ENCODE assay signal across 20 cellular contexts in the genomic region with DNA sequence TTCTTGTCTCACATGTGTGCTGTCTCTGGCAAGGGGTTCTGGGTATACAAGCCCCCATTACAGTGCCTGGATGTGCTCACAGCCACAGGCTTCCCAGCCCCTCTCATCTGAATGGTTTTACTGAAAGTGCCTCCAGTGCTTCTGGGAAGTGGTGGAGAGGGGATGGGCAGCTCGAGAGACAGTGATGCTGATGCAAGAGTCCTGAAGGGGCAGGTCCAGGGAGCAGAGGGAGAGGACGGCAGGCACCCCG.
DNase-seq lines count a peak whose midpoint lies in the region; TF ChIP-seq lines count a peak whose summit lies in the region.
"Had no signal": no experiment of that assay in that cellular context is flagged by ENCODE, and none has a peak within 500 bp of the region (broad histone marks: within the 10 kb centered on the region; RNA-seq: fewer than 3 reads in every experiment).

No MANE protein-coding gene starts in this region.

- peaks cover 1% of the 10 kb centered on the region; the same call in 1 of the 2 replicates for H3K36me3 ChIP-seq in H7 (replicated peaks; ENCODE audit: control insufficient read depth, insufficient read depth, low read length)
- H3K36me3 ChIP-seq: brain microvascular endothelial cell had no signal

- H3K27me3 ChIP-seq in H7 (ENCODE audit: control insufficient read depth, insufficient read depth, low read length) = no peaks in the 10 kb centered on the region
- H3K27me3 ChIP-seq: BLaER1, brain microvascular endothelial cell had no signal

- H3K4me1 Mint-ChIP-seq in chondrocyte (ENCODE audit: low read depth) = no peaks in the 10 kb centered on the region
- no peaks in the 10 kb centered on the region for H3K4me1 Mint-ChIP-seq in osteocyte (ENCODE audit: unreplicated experiment)
- H3K4me1 Mint-ChIP-seq: IgD-negative memory B cell had no signal

- no peak overlapping the region for H3K4me3 ChIP-seq in H7 (ENCODE audit: insufficient read depth, low read depth, low read length)
- H3K4me3 ChIP-seq: BLaER1, PC-9 had no signal

- TF ChIP-seq CTCF in chondrocyte (IDR thresholded peaks at IDR 0.05) (no peak), osteocyte (IDR thresholded peaks at IDR 0.05) (no peak)

- no peaks in the 10 kb centered on the region for H3K9me3 Mint-ChIP-seq in chondrocyte (ENCODE audit: low read depth)
- H3K9me3 Mint-ChIP-seq in osteocyte (ENCODE audit: unreplicated experiment) = no peaks in the 10 kb centered on the region
- H3K9me3 Mint-ChIP-seq: activated T-helper 1 cell treated with anti-CD3 and anti-CD28 coated beads, Interleukin-12 subunit alpha, Interleukin-12 subunit beta, Interleukin-2, Interleukin-4 antibody, amounts not matched to agents 30 ng/mL and 10 ng/mL and 1 ng/mL, durations not matched to agents 14 hours and 24 hours and 36 hours; IgD-negative memory B cell had no signal

- H3K27me3 Mint-ChIP-seq in chondrocyte (ENCODE audit: low read depth) = no peaks in the 10 kb centered on the region
- H3K27me3 Mint-ChIP-seq in osteocyte (ENCODE audit: unreplicated experiment) = no peaks in the 10 kb centered on the region
- H3K27me3 Mint-ChIP-seq: IgD-negative memory B cell had no signal

- H3K4me3 Mint-ChIP-seq in chondrocyte (ENCODE audit: unreplicated experiment) (no peak overlapping the region), osteocyte (ENCODE audit: unreplicated experiment) (no peak overlapping the region)
- H3K4me3 Mint-ChIP-seq: activated CD8-positive, alpha-beta T cell treated with anti-CD3 and anti-CD28 coated beads, Interleukin-2, amount 10 ng/mL, durations not matched to agents 7 days and 5 days; activated T-helper 1 cell treated with anti-CD3 and anti-CD28 coated beads, Interleukin-12 subunit alpha, Interleukin-12 subunit beta, Interleukin-2, Interleukin-4 antibody, amounts not matched to agents 30 ng/mL and 10 ng/mL and 1 ng/mL, durations not matched to agents 14 hours and 24 hours and 36 hours; H9; IgD-negative memory B cell had no signal

- H3K27ac Mint-ChIP-seq in chondrocyte (ENCODE audit: unreplicated experiment) (peak overlapping the region; percentile 87), osteocyte (ENCODE audit: unreplicated experiment) (peak overlapping the region; percentile 8)
- H3K27ac Mint-ChIP-seq: activated CD8-positive, alpha-beta T cell treated with anti-CD3 and anti-CD28 coated beads, Interleukin-2, amount 10 ng/mL, durations not matched to agents 7 days and 5 days; activated T-helper 1 cell treated with anti-CD3 and anti-CD28 coated beads, Interleukin-12 subunit alpha, Interleukin-12 subunit beta, Interleukin-2, Interleukin-4 antibody, amounts not matched to agents 30 ng/mL and 10 ng/mL and 1 ng/mL, durations not matched to agents 14 hours and 24 hours and 36 hours had no signal

- DNase-seq in activated effector memory CD4-positive, alpha-beta T cell treated with anti-CD3 and anti-CD28 coated beads, Interleukin-2, amount 50 U/mL, for 16 hours = peak; percentile 56
- DNase-seq in activated effector memory CD4-positive, alpha-beta T cell treated with Interleukin-2 at 50 U/mL for 16 hours = no peak
- DNase-seq in H7 (peak; percentile 36), chondrocyte (ENCODE audit: low spot score) (no peak), osteocyte (ENCODE audit: extremely low spot score, unreplicated experiment) (no peak), NCI-H510A treated with DMSO at 0.1 percent for 48 hours (lab: John Stamatoyannopoulos, UW) (no peak), DMS 273 (lab: John Stamatoyannopoulos, UW; ENCODE audit: unreplicated experiment) (no peak), medulla oblongata (ENCODE audit: extremely low spot score) (no peak)
- DNase-seq: activated CD8-positive, alpha-beta T cell treated with anti-CD3 and anti-CD28 coated beads, Interleukin-2, amount 10 ng/mL, durations not matched to agents 7 days and 5 days; brain microvascular endothelial cell; cortex of kidney; EL; mammary epithelial cell; NCI-H2081 treated with DMSO at 0.1 percent for 48 hours; NCI-H446 treated with DMSO at 0.1 percent for 48 hours; PC-9 had no signal

- H3K36me3 Mint-ChIP-seq in chondrocyte (ENCODE audit: low read depth) = peaks cover 5% of the 10 kb centered on the region
- peaks cover 4% of the 10 kb centered on the region for H3K36me3 Mint-ChIP-seq in osteocyte (ENCODE audit: unreplicated experiment)

Comparison
In these comparisons a context has a peak if more than half of its experiments do, and no peak if none do; other contexts are left out.
1. DNase-seq: peak in activated effector memory CD4-positive, alpha-beta T cell treated with anti-CD3 and anti-CD28 coated beads, Interleukin-2, amount 50 U/mL, for 16 hours (single experiment) and H7 (single experiment); none in activated effector memory CD4-positive, alpha-beta T cell treated with Interleukin-2 at 50 U/mL for 16 hours (single experiment), chondrocyte (single experiment), osteocyte (single experiment), NCI-H510A treated with DMSO at 0.1 percent for 48 hours (single experiment), DMS 273 (single experiment) and medulla oblongata (single experiment).